In the genomic region with DNA sequence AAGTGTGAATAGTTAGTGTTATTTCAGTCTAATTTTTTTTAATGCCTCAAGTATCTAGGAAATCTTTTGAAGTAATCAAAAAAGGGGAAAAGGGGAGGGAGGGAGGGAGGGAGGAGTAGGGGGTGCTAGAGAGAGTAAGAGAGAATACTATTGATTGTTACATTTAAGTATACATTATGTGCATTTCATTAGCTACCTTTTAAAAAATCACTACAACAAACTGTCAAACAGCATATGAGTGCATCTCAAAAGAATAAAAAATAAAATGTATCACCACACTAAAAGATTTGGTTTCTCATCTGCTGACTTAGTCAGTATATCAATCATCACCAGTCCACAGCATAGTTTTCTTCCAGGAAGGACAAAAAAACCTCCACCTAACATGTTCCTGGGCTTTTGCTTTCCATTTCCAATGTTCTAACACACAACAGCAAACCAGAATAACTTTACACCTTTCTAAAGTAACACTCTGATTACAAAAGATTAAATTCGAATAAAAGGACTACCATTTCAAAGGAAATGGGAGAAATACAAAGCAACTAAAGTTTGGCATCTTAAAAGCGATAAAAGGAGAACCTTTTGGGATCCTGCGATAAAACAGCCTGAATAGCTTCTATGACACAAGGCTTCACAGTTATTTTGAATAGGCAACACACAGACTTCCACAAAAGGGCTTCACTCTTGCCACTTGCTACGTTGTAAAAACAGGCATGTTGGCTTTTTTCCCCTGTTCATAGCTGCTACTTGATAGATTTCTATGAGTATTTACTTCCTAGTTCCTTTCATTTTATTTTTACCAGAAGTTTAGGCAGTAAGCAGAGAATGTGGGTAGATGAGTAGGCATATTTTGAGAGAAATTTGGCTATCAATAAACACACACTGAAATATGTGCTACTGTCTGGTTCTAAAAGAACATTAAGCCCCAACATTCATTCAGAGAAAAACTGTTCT, we compare ENCODE assay signal across 10 cellular contexts.
DNase-seq lines count a peak whose midpoint lies in the region; ATAC-seq and TF ChIP-seq lines count a peak whose summit lies in the region.
"Had no signal": no experiment of that assay in that cellular context is flagged by ENCODE, and none has a peak within 500 bp of the region (broad histone marks: within the 10 kb centered on the region; RNA-seq: fewer than 3 reads in every experiment).

No MANE protein-coding gene starts in this region.

- no peak overlapping the region for H3K56ac ChIP-seq in mesendoderm (ENCODE audit: low read length)

- H3K36me3 ChIP-seq in mesendoderm (ENCODE audit: control insufficient read depth, insufficient read depth, low read length) (no peaks in the 10 kb centered on the region), tibial nerve (peaks cover 0 to 17% (median 0%) of the 10 kb centered on the region in 3 donors)

- peaks cover 2% of the 10 kb centered on the region for H3K4me1 ChIP-seq in mesendoderm (ENCODE audit: control insufficient read depth, low read depth, low read length)
- H3K4me1 ChIP-seq in tibial nerve, result peaks cover 0 to 65% (median 32%) of the 10 kb centered on the region in 4 donors

- H3K9ac ChIP-seq in mesendoderm (ENCODE audit: low read length), result no peak overlapping the region

- TF ChIP-seq CTCF in tibial nerve (IDR thresholded peaks at IDR 0.05), result no peak

- no peak overlapping the region for H4K8ac ChIP-seq in mesendoderm (ENCODE audit: low read depth, low read length)

- H3K79me1 ChIP-seq in mesendoderm (ENCODE audit: low read length), result no peaks in the 10 kb centered on the region

- no peak overlapping the region for H3K4ac ChIP-seq in mesendoderm (ENCODE audit: low read depth, low read length)

- no peak for ATAC-seq in GM18870 (IDR thresholded peaks at IDR 0.05; ENCODE audit: unreplicated experiment)
- ATAC-seq in HG03342 (IDR thresholded peaks at IDR 0.05; ENCODE audit: unreplicated experiment), result no peak
- ATAC-seq: activated T-cell treated with anti-CD3 and anti-CD28 coated beads, Interleukin-2, amount 50 U/mL, for 72 hours had no signal

- WGBS in mesendoderm (ENCODE audit: extremely low coverage, insufficient coverage, low lambda C conversion rate), result no CpG with 5 or more reads among the region's 4 CpGs
- WGBS in tibial nerve, 2 donors, result 14 to 15% methylated on average over 4 of the region's 4 CpGs

- H2BK15ac ChIP-seq in mesendoderm (replicated peaks; ENCODE audit: low read depth), result no peak overlapping the region

- H3K27ac ChIP-seq in mesendoderm (ENCODE audit: low read depth, low read length) (no peak overlapping the region), tibial nerve (peak overlapping the region; percentile 67 to 96 (median 90))

- H2BK120ac ChIP-seq in mesendoderm (ENCODE audit: low read depth, low read length), result no peak overlapping the region

- H3K79me2 ChIP-seq in mesendoderm (ENCODE audit: control insufficient read depth, insufficient read depth, low read length), result no peaks in the 10 kb centered on the region

- H3K18ac ChIP-seq in mesendoderm (ENCODE audit: low read length), result no peak overlapping the region

- TF ChIP-seq EP300 in tibial nerve (IDR thresholded peaks at IDR 0.05), result peak in 1 of 2 donors; percentile 29

- no peak overlapping the region for H2AK5ac ChIP-seq in mesendoderm (ENCODE audit: low read length)

- H3K23ac ChIP-seq in mesendoderm (ENCODE audit: low read length), result no peak overlapping the region

- H3K4me2 ChIP-seq in mesendoderm (ENCODE audit: low read length), result no peak overlapping the region

- TF ChIP-seq POLR2A in tibial nerve (IDR thresholded peaks at IDR 0.05), result no peak

- no peak overlapping the region for H2BK5ac ChIP-seq in mesendoderm (ENCODE audit: low read length)

- no peaks in the 10 kb centered on the region for H3K9me3 ChIP-seq in tibial nerve

- H3K4me3 ChIP-seq in mesendoderm (ENCODE audit: low read length) (no peak overlapping the region), tibial nerve (peak overlapping the region in 2 of 4 donors; percentile 8 to 10)

- no peaks in the 10 kb centered on the region for H3K27me3 ChIP-seq in mesendoderm (ENCODE audit: insufficient read depth, low read length, poor library complexity)
- no peaks in the 10 kb centered on the region for H3K27me3 ChIP-seq in tibial nerve

- DNase-seq in M059J (ENCODE audit: low read depth) (peak; percentile 27), dedifferentiated amniotic fluid mesenchymal stem cell (ENCODE audit: extremely low spot score) (peak; percentile 31), mesendoderm (peak; percentile 37), tibial nerve (ENCODE audit: low spot score in 2 of 2) (no peak), Kasumi-1 (lab: John Stamatoyannopoulos, UW) (no peak), D341Med (ENCODE audit: low spot score) (no peak)
- DNase-seq: activated T-cell treated with anti-CD3 and anti-CD28 coated beads, Interleukin-2, amount 50 U/mL, for 72 hours; MM.1S had no signal

- no peak overlapping the region for H4K5ac ChIP-seq in mesendoderm (ENCODE audit: low read length)

Comparison
In these comparisons a context has a peak if more than half of its experiments do, and no peak if none do; other contexts are left out.
1. DNase-seq: peak in M059J (single experiment), dedifferentiated amniotic fluid mesenchymal stem cell (single experiment) and mesendoderm (single experiment); none in tibial nerve (0 of 2), Kasumi-1 (0 of 2) and D341Med (single experiment).